Comparison of ENCODE assay signal across 9 cellular contexts in the genomic region with DNA sequence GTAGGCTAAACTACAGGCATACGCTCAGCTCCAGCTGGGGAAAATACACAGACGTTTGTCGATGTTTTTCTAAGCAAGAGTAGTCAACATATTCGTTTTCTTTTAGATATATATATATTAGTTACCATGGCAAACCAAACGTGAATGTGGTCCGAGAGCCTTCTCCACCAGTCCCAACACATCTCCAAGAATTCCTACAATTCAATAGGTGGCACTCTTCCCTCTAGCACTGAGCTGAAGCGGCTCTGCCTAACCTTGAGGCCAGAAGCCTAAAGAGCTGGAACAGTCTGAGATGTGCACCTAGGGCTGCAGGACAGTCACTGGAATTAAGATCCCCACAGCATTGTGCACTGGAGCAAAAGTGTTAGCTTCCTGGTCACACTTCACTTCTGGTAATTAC.
DNase-seq lines count a peak whose midpoint lies in the region; ATAC-seq and TF ChIP-seq lines count a peak whose summit lies in the region.
"Had no signal": no experiment of that assay in that cellular context is flagged by ENCODE, and none has a peak within 500 bp of the region (broad histone marks: within the 10 kb centered on the region; RNA-seq: fewer than 3 reads in every experiment).

No MANE protein-coding gene starts in this region.

- H3K36me3 ChIP-seq in thyroid gland, result no peaks in the 10 kb centered on the region

- no peak overlapping the region for H3K27ac ChIP-seq in thyroid gland

- no peak overlapping the region for H3K4me3 ChIP-seq in thyroid gland (replicated peaks in 1 of 3)

- peak; percentile 6 for DNase-seq in SIG-M5 treated with dmso at 0.1 percent for 504 hours (lab: John Stamatoyannopoulos, UW; ENCODE audit: unreplicated experiment)
- no peak for DNase-seq in SIG-M5 (lab: John Stamatoyannopoulos, UW)
- DNase-seq in SHP77 treated with DMSO at 0.1 percent for 48 hours (lab: John Stamatoyannopoulos, UW), result peak; percentile 30
- peak; percentile 19 for DNase-seq in iPS DF 4.7 (ENCODE audit: extremely low read depth, low spot score)
- peak; percentile 58 to 61 for DNase-seq in thyroid gland
- DNase-seq in T-helper 17 cell, result no peak
- no peak for DNase-seq in mesothelial cell of epicardium (ENCODE audit: low spot score in 2 of 2, unreplicated experiment in 2 of 2)
- no peak for DNase-seq in globus pallidus (ENCODE audit: low spot score)

- H3K9me3 Mint-ChIP-seq in mesothelial cell of epicardium, result no peaks in the 10 kb centered on the region
- H3K9me3 Mint-ChIP-seq: activated naive CD4-positive, alpha-beta T cell treated with anti-CD3 and anti-CD28 coated beads, Interleukin-2, amount 50 U/mL, for 24 hours had no signal

- no peak for TF ChIP-seq POLR2A in thyroid gland (IDR thresholded peaks at IDR 0.05)

- WGBS in thyroid gland, 2 donors, result 47 to 53% methylated on average over 7 of the region's 7 CpGs

- no peak overlapping the region for H3K27ac Mint-ChIP-seq in T-helper 17 cell
- no peak overlapping the region for H3K27ac Mint-ChIP-seq in mesothelial cell of epicardium
- H3K27ac Mint-ChIP-seq: activated naive CD4-positive, alpha-beta T cell treated with anti-CD3 and anti-CD28 coated beads, Interleukin-2, amount 50 U/mL, for 24 hours had no signal

- H3K4me3 Mint-ChIP-seq in T-helper 17 cell, result no peak overlapping the region
- no peak overlapping the region for H3K4me3 Mint-ChIP-seq in mesothelial cell of epicardium
- H3K4me3 Mint-ChIP-seq: activated naive CD4-positive, alpha-beta T cell treated with anti-CD3 and anti-CD28 coated beads, Interleukin-2, amount 50 U/mL, for 24 hours had no signal

- H3K4me1 Mint-ChIP-seq in T-helper 17 cell (peaks cover 9% of the 10 kb centered on the region), mesothelial cell of epicardium (no peaks in the 10 kb centered on the region)
- H3K4me1 Mint-ChIP-seq: activated naive CD4-positive, alpha-beta T cell treated with anti-CD3 and anti-CD28 coated beads, Interleukin-2, amount 50 U/mL, for 24 hours had no signal

- no peak for ATAC-seq in T-helper 17 cell

- intact Hi-C loops in thyroid gland (cut with DNase I), result no loop called here

- H3K27me3 Mint-ChIP-seq in T-helper 17 cell (no peaks in the 10 kb centered on the region), mesothelial cell of epicardium (ENCODE audit: low read depth) (no peaks in the 10 kb centered on the region)
- H3K27me3 Mint-ChIP-seq: activated naive CD4-positive, alpha-beta T cell treated with anti-CD3 and anti-CD28 coated beads, Interleukin-2, amount 50 U/mL, for 24 hours had no signal

- TF ChIP-seq CTCF in thyroid gland (IDR thresholded peaks at IDR 0.05) (peak in 5 of 6 experiments; percentile 20 to 64 (median 52)), mesothelial cell of epicardium (IDR thresholded peaks at IDR 0.05; ENCODE audit: unreplicated experiment) (no peak)

- H3K27me3 ChIP-seq in thyroid gland, result no peaks in the 10 kb centered on the region

- H3K4me1 ChIP-seq in thyroid gland, result no peaks in the 10 kb centered on the region

- peaks cover 6% of the 10 kb centered on the region for H3K36me3 Mint-ChIP-seq in T-helper 17 cell (ENCODE audit: low read depth)
- H3K36me3 Mint-ChIP-seq in mesothelial cell of epicardium, result peaks cover 2% of the 10 kb centered on the region

- H3K9me3 ChIP-seq in thyroid gland (no peaks in the 10 kb centered on the region), T-helper 17 cell (ENCODE audit: control insufficient read depth, low read length, poor library complexity, severe bottlenecking) (no peaks in the 10 kb centered on the region)

Comparison
In these comparisons a context has a peak if more than half of its experiments do, and no peak if none do; other contexts are left out.
1. DNase-seq: peak in SIG-M5 treated with dmso at 0.1 percent for 504 hours (single experiment), SHP77 treated with DMSO at 0.1 percent for 48 hours (single experiment), iPS DF 4.7 (single experiment) and thyroid gland (2 of 2); none in SIG-M5 (single experiment), T-helper 17 cell (0 of 3), mesothelial cell of epicardium (0 of 2) and globus pallidus (single experiment).